Comparison of ENCODE assay signal across 30 cellular contexts in genomic region chr17:37557482-37557881, GRCh38.
"Had no signal": no experiment of that assay in that cellular context is flagged by ENCODE, and none has a peak within 500 bp of the region (broad histone marks: within the 10 kb centered on the region; RNA-seq: fewer than 3 reads in every experiment).

No MANE protein-coding gene starts in this region.

- H3K4me3 ChIP-seq: neural progenitor cell, ovary, psoas muscle, skin epidermis, smooth muscle cell, spleen, stomach, thoracic aorta, thyroid gland, tibial nerve, upper lobe of left lung, vagina had no signal

- H3K27ac ChIP-seq: neural progenitor cell, ovary, parathyroid adenoma, psoas muscle, skin epidermis, spleen, stomach, thoracic aorta, thyroid gland, tibial nerve, upper lobe of left lung, vagina had no signal

- H3K36me3 ChIP-seq: ovary had no signal

- H3K4me2 ChIP-seq: neural progenitor cell, smooth muscle cell had no signal

- H3K9me3 ChIP-seq: ovary, psoas muscle, spleen, stomach, thoracic aorta, thyroid gland, tibial nerve, upper lobe of left lung, vagina had no signal

- H3K27me3 Mint-ChIP-seq: naive thymus-derived CD4-positive, alpha-beta T cell; progenitor cell of endocrine pancreas; stimulated activated naive B cell treated with anti-CD40 and anti-IgM and Interleukin-4, amounts not matched to agents 10 μg/mL and 1 μg/mL and 100 μg/mL, for 72 hours; stimulated activated naive CD8-positive, alpha-beta T cell treated with anti-CD3 and anti-CD28 coated beads, Interleukin-15, Interleukin-2, amounts not matched to agents 100 ng/mL and 50 ng/mL, for 24 hours had no signal

- H3K27me3 ChIP-seq: neural progenitor cell, ovary, spleen, stomach, thyroid gland, tibial nerve, upper lobe of left lung, vagina had no signal

- H3K27ac Mint-ChIP-seq: nephron; neural progenitor cell; progenitor cell of endocrine pancreas; stimulated activated naive CD8-positive, alpha-beta T cell treated with anti-CD3 and anti-CD28 coated beads, Interleukin-15, Interleukin-2, amounts not matched to agents 100 ng/mL and 50 ng/mL, for 24 hours had no signal

- H3K4me3 Mint-ChIP-seq: naive thymus-derived CD4-positive, alpha-beta T cell; nephron; neural progenitor cell; stimulated activated naive B cell treated with anti-CD40 and anti-IgM and Interleukin-4, amounts not matched to agents 10 μg/mL and 1 μg/mL and 100 μg/mL, for 72 hours; stimulated activated naive CD8-positive, alpha-beta T cell treated with anti-CD3 and anti-CD28 coated beads, Interleukin-15, Interleukin-2, amounts not matched to agents 100 ng/mL and 50 ng/mL, for 24 hours had no signal

- FAIRE-seq: urothelium cell line had no signal

- H3K9me3 Mint-ChIP-seq: naive thymus-derived CD4-positive, alpha-beta T cell; nephron; neural progenitor cell; stimulated activated naive B cell treated with anti-CD40 and anti-IgM and Interleukin-4, amounts not matched to agents 10 μg/mL and 1 μg/mL and 100 μg/mL, for 72 hours; stimulated activated naive CD8-positive, alpha-beta T cell treated with anti-CD3 and anti-CD28 coated beads, Interleukin-15, Interleukin-2, amounts not matched to agents 100 ng/mL and 50 ng/mL, for 24 hours had no signal

- DNase-seq: naive thymus-derived CD4-positive, alpha-beta T cell; occipital lobe; ovary; posterior cingulate gyrus; psoas muscle; right cardiac atrium; spleen; stimulated activated CD4-positive, alpha-beta T cell treated with anti-CD3 and anti-CD28 coated beads, Interleukin-12 subunit alpha, Interleukin-12 subunit beta, amount 100 ng/mL, for 4 hours; stimulated activated CD4-positive, alpha-beta T cell treated with anti-CD3 and anti-CD28 coated beads, Interleukin-1b, Interleukin-23, amount 100 ng/mL, for 48 hours; stimulated activated CD4-positive, alpha-beta T cell treated with anti-CD3 and anti-CD28 coated beads, Interleukin-4, amount 100 ng/mL, for 1 hour; stimulated activated CD4-positive, alpha-beta T cell treated with anti-CD3 and anti-CD28 coated beads, Interleukin-4, amount 100 ng/mL, for 4 hours; stimulated activated CD8-positive, alpha-beta memory T cell treated with anti-CD3 and anti-CD28 coated beads, Interleukin-4, amount 100 ng/mL, for 48 hours; stimulated activated naive B cell treated with anti-CD40 and anti-IgM and Interleukin-4, amounts not matched to agents 10 μg/mL and 1 μg/mL and 100 μg/mL, for 72 hours; stimulated activated naive CD4-positive, alpha-beta T cell treated with Interleukin-2 at 50 U/mL for 16 hours; stomach; thyroid gland; trophoblast cell; upper lobe of left lung had no signal

- H3K9ac ChIP-seq: neural progenitor cell, parathyroid adenoma had no signal

- H3K4me1 ChIP-seq: neural progenitor cell, stomach, thyroid gland, upper lobe of left lung had no signal

- ATAC-seq: naive thymus-derived CD4-positive, alpha-beta T cell; psoas muscle; right cardiac atrium; sciatic nerve; stimulated activated naive B cell treated with anti-CD40 and anti-IgM and Interleukin-4, amounts not matched to agents 10 μg/mL and 1 μg/mL and 100 μg/mL, for 72 hours had no signal

- H2AFZ ChIP-seq: neural progenitor cell, parathyroid adenoma had no signal
